In the genomic region with DNA sequence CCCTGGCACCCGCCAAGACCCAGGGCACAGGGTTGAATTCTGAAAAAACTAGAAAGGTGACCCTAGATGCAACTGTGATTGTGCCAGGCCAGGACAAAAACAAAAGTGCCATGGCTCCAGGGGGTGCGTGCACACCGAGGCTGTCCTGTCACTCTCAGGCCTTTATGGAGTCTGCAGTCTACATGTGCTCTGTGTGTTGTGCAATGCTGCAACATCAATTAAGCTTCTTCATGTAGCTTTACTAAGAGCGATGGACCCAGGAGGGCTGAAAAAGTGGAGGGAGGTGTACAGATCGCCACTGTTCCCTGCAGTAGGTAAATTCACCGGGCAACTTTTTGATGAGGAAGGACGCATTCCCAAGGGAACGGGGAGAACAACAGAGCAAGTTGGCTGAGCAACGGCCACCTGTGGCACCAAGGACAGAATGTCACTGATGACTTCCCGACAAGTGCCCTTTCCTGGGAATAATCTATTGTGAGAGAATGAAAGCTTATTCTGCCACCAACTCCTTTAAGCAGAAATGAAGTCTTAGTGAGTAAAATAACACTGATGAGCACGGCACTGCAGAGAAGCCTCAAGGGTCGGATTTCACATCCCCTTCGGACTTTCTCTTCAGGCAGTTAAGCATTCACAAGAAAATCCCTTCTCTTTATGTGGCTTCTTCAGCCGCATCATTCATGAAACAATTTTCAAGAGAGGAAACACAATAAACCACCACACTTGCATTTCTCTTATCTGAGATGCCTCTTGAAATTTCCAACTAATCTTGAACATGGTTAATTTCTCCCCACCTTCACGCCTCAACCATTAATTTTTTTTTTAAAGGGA, we compare ENCODE assay signal across 16 cellular contexts.
DNase-seq lines count a peak whose midpoint lies in the region; ATAC-seq, FAIRE-seq and TF ChIP-seq lines count a peak whose summit lies in the region.
"Had no signal": no experiment of that assay in that cellular context is flagged by ENCODE, and none has a peak within 500 bp of the region (broad histone marks: within the 10 kb centered on the region; RNA-seq: fewer than 3 reads in every experiment).

No MANE protein-coding gene starts in this region.

- FAIRE-seq in H54 (lab: Jason Lieb, UNC): no peak

- peak; percentile 82 for ATAC-seq in GM19023 (IDR thresholded peaks at IDR 0.05; ENCODE audit: unreplicated experiment)
- peak; percentile 97 for ATAC-seq in HG02610 (IDR thresholded peaks at IDR 0.05; ENCODE audit: unreplicated experiment)
- no peak for ATAC-seq in GM21737 (IDR thresholded peaks at IDR 0.05; ENCODE audit: unreplicated experiment)
- ATAC-seq: sciatic nerve, upper lobe of right lung had no signal

- H3K27me3 ChIP-seq in BE2C: no peaks in the 10 kb centered on the region
- H3K27me3 ChIP-seq: cardiac muscle cell, upper lobe of right lung had no signal

- peaks cover 4% of the 10 kb centered on the region for H3K4me1 ChIP-seq in BE2C
- H3K4me1 ChIP-seq: upper lobe of right lung had no signal

- DNase-seq in NCI-H2227 treated with DMSO at 0.1 percent for 48 hours (lab: John Stamatoyannopoulos, UW) (peak; percentile 32), retina (peak; percentile 32), H54 (ENCODE audit: insufficient read length, low spot score) (no peak), BE2C (no peak)
- DNase-seq: activated B cell treated with CpG ODN at 0.5 μM for 24 hours, COR-L47, Karpas-422, midbrain, NCI-H446 treated with DMSO at 0.1 percent for 48 hours, Right ventricle myocardium superior, upper lobe of right lung had no signal

- TF ChIP-seq POLR2A in H54 (IDR thresholded peaks at IDR 0.05; ENCODE audit: low read depth, low read length): no peak

- no peaks in the 10 kb centered on the region for H3K36me3 ChIP-seq in BE2C
- H3K36me3 ChIP-seq: cardiac muscle cell, upper lobe of right lung had no signal

- H3K9me3 ChIP-seq in BE2C: no peaks in the 10 kb centered on the region
- H3K9me3 ChIP-seq: upper lobe of right lung had no signal

- no peak for TF ChIP-seq CTCF in BE2C (IDR thresholded peaks at IDR 0.05; ENCODE audit: low read depth, low read length)

- H3K4me3 ChIP-seq in BE2C (ENCODE audit: low read depth, low read length): no peak overlapping the region
- H3K4me3 ChIP-seq: cardiac muscle cell, upper lobe of right lung had no signal

Comparison
In these comparisons a context has a peak if more than half of its experiments do, and no peak if none do; other contexts are left out.
1. DNase-seq: peak in NCI-H2227 treated with DMSO at 0.1 percent for 48 hours (single experiment) and retina (single experiment); none in H54 (single experiment) and BE2C (single experiment).